In the genomic region with DNA sequence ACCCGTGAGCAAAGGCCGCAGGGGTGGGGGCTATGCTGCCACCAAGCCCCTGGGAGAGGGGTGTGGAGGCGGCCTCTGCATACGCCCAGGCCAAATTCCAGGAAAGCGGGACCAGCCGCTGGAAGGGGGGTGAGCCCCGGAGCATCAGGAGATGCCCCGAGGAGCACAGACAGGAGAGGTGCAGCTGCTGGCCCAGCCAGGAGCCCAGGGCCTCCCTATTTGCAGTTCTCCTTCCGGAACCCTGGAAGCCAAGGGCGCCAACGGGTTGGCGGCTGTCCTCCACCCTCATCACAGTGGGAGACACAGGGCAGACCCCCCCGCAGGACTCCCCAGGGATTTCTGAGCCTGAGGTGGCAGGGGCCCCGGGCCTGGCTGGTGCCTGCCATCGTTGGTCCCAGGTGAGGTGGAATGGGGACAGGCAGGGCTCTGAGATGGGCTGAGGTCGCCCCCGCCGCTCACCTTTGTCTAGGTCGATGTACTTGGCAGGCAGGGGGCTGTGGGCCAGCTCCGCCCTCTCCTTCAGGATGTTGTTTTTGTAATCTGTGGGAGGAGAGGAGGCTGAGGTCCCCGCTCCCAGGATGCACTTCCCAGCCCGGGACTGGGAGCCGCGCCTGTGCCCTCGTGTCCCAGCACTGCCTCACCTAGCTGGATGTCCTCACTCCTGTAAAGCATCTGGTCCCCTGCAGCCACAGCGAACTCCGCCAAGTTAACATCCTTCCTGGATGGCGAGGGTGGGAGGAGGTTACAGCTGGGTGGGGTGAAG, we compare ENCODE assay signal across 11 cellular contexts. TPM values are rescaled to one million over a fixed set of nuclear protein-coding genes. Genes with fewer than 3 reads are reported as not detected.
DNase-seq lines count a peak whose midpoint lies in the region; ATAC-seq and TF ChIP-seq lines count a peak whose summit lies in the region.
"Had no signal": no experiment of that assay in that cellular context is flagged by ENCODE, and none has a peak within 500 bp of the region (broad histone marks: within the 10 kb centered on the region; RNA-seq: fewer than 3 reads in every experiment).

No MANE protein-coding gene starts in this region.

- TF ChIP-seq EP300 in tibial nerve (IDR thresholded peaks at IDR 0.05) (no peak), stomach (IDR thresholded peaks at IDR 0.05) (no peak)

- no peaks in the 10 kb centered on the region for H3K9me3 ChIP-seq in left ventricle myocardium inferior (replicated peaks)
- H3K9me3 ChIP-seq in NT2/D1 (ENCODE audit: insufficient read depth, low read length), result no peaks in the 10 kb centered on the region
- no peaks in the 10 kb centered on the region for H3K9me3 ChIP-seq in iPS-20b (ENCODE audit: insufficient read depth, low read depth, low read length)
- no peaks in the 10 kb centered on the region for H3K9me3 ChIP-seq in tibial nerve
- H3K9me3 ChIP-seq in stomach, result no peaks in the 10 kb centered on the region
- H3K9me3 ChIP-seq: SK-N-SH had no signal

- peak overlapping the region; percentile 8 for H3K4me3 ChIP-seq in left ventricle myocardium inferior
- H3K4me3 ChIP-seq in NT2/D1 (ENCODE audit: insufficient read length, low read depth), result no peak overlapping the region
- H3K4me3 ChIP-seq in iPS-20b (ENCODE audit: low read length), result peak overlapping the region; percentile 59; the same call in 1 of the 2 replicates
- H3K4me3 ChIP-seq in tibial nerve, result peak overlapping the region in 1 of 4 donors; percentile 66
- H3K4me3 ChIP-seq in stomach, result no peak overlapping the region
- H3K4me3 ChIP-seq: GM12878 had no signal

- WGBS in tibial nerve, 2 donors, result 31 to 55% methylated on average over 8 to 11 of the region's 28 CpGs
- WGBS in stomach, 5 donors, result 22 to 41% (median 29%) methylated on average over 20 to 28 of the region's 28 CpGs

- H3K9ac ChIP-seq in NT2/D1 (ENCODE audit: insufficient read length, low read depth) (peak overlapping the region; percentile 32), iPS-20b (ENCODE audit: low read depth, low read length) (peak overlapping the region; percentile 63; the same call in 1 of the 2 replicates)
- H3K9ac ChIP-seq: SK-N-SH had no signal

- TF ChIP-seq CTCF in left ventricle myocardium inferior (IDR thresholded peaks at IDR 0.05; ENCODE audit: borderline replicate concordance) (no peak), tibial nerve (IDR thresholded peaks at IDR 0.05) (no peak), stomach (IDR thresholded peaks at IDR 0.05) (no peak)

- intact Hi-C loops in left ventricle myocardium inferior (cut with micrococcal nuclease), result no loop called here
- intact Hi-C loops in Right ventricle myocardium superior (cut with DNase I), result no loop called here
- intact Hi-C loops in stomach (cut with DNase I; ENCODE audit: low total_unique reads), result no loop called here

- peaks cover 63% of the 10 kb centered on the region for H3K27me3 ChIP-seq in left ventricle myocardium inferior (ENCODE audit: low read depth)
- no peaks in the 10 kb centered on the region for H3K27me3 ChIP-seq in NT2/D1 (ENCODE audit: insufficient read depth, insufficient read length)
- H3K27me3 ChIP-seq in iPS-20b (ENCODE audit: insufficient read depth, low read length), result peaks cover 22% of the 10 kb centered on the region
- no peaks in the 10 kb centered on the region for H3K27me3 ChIP-seq in tibial nerve
- H3K27me3 ChIP-seq in stomach, result peaks cover 0 to 72% (median 48%) of the 10 kb centered on the region in 3 donors

- no peak for ATAC-seq in Right ventricle myocardium superior (ENCODE audit: poor library complexity)
- ATAC-seq in GM21737 (IDR thresholded peaks at IDR 0.05; ENCODE audit: unreplicated experiment), result no peak
- ATAC-seq: GM12878 had no signal

- H3K27ac ChIP-seq in left ventricle myocardium inferior (replicated peaks), result peak overlapping the region; percentile 71
- no peak overlapping the region for H3K27ac ChIP-seq in iPS-20b (ENCODE audit: low read length)
- H3K27ac ChIP-seq in tibial nerve, result peak overlapping the region in 3 of 4 donors; percentile 40 to 91 (median 86)
- H3K27ac ChIP-seq in stomach, result peak overlapping the region in 2 of 5 donors; percentile 64 to 72

- H3K36me3 ChIP-seq in left ventricle myocardium inferior, result no peaks in the 10 kb centered on the region
- H3K36me3 ChIP-seq in NT2/D1 (ENCODE audit: insufficient read depth, insufficient read length, low read length), result peaks cover 29% of the 10 kb centered on the region
- H3K36me3 ChIP-seq in iPS-20b (ENCODE audit: insufficient read depth, low read depth, low read length), result no peaks in the 10 kb centered on the region
- peaks cover 0 to 28% (median 4%) of the 10 kb centered on the region in 3 donors for H3K36me3 ChIP-seq in tibial nerve
- peaks cover 0 to 23% (median 8%) of the 10 kb centered on the region in 4 donors for H3K36me3 ChIP-seq in stomach

- TF ChIP-seq POLR2A in tibial nerve (IDR thresholded peaks at IDR 0.05) (no peak), stomach (IDR thresholded peaks at IDR 0.05) (no peak)

- DNase-seq in left ventricle myocardium inferior (no peak), Right ventricle myocardium superior (no peak), NT2/D1 (ENCODE audit: low read depth, low spot score) (no peak), tibial nerve (ENCODE audit: low spot score in 2 of 2) (no peak), stomach (no peak)
- DNase-seq in stimulated activated CD4-positive, alpha-beta T cell treated with anti-CD3 and anti-CD28 coated beads, Interleukin-2, amount 100 ng/mL, for 24 hours, result no peak
- DNase-seq: activated CD4-positive, alpha-beta T cell treated with anti-CD3 and anti-CD28 coated beads, Interleukin-2, amount 50 U/mL, for 1 hour; SK-N-SH had no signal

- H3K4me1 ChIP-seq in left ventricle myocardium inferior (peaks cover 57% of the 10 kb centered on the region), NT2/D1 (ENCODE audit: insufficient read depth, insufficient read length) (peaks cover 11% of the 10 kb centered on the region), iPS-20b (ENCODE audit: insufficient read depth, low read length) (peaks cover 7% of the 10 kb centered on the region; the same call in 1 of the 2 replicates), tibial nerve (peaks cover 0 to 61% (median 54%) of the 10 kb centered on the region in 4 donors), stomach (peaks cover 54 to 72% (median 67%) of the 10 kb centered on the region in 4 donors)

RNA-seq across cellular contexts. Expression of a gene that starts 4.4 kb away (rescaled TPM):
- total RNA-seq in left ventricle myocardium inferior (93.0 TPM), Right ventricle myocardium superior (126 TPM), tibial nerve (100 to 1,000 TPM; 130 to 191 (median 144) TPM), stomach (100 to 1,000 TPM in 3 of 5 donors, 10 to 100 TPM in 2; 41.3 to 229 (median 143) TPM)
- 10 to 100 TPM; 47.4 to 80.4 (median 64.0) TPM for polyA plus RNA-seq in stomach

RNA-seq across cellular contexts. Expression of a gene that starts 4.8 kb away (rescaled TPM):
- total RNA-seq in left ventricle myocardium inferior, result 20.2 TPM
- total RNA-seq in Right ventricle myocardium superior, result 21.7 TPM
- 100 to 1,000 TPM; 351 to 659 (median 448) TPM for total RNA-seq in tibial nerve
- 100 to 1,000 TPM in 2 of 5 donors, 10 to 100 TPM in 3; 28.8 to 203 (median 65.6) TPM for total RNA-seq in stomach
- 10 to 100 TPM; 23.3 to 33.8 (median 23.6) TPM for polyA plus RNA-seq in stomach

RNA-seq across cellular contexts. Expression of a gene that starts 21.4 kb away (rescaled TPM):
- total RNA-seq in left ventricle myocardium inferior (219 TPM), Right ventricle myocardium superior (271 TPM), tibial nerve (100 to 1,000 TPM in 3 of 4 donors, 10 to 100 TPM in 1; 63.9 to 128 (median 105) TPM), stomach (100 to 1,000 TPM in 3 of 5 donors, 10 to 100 TPM in 2; 50.9 to 146 (median 104) TPM)
- polyA plus RNA-seq in stomach, result 100 to 1,000 TPM; 244 to 281 (median 259) TPM

RNA-seq across cellular contexts. Expression of a gene that starts 22.5 kb away (rescaled TPM):
- total RNA-seq in left ventricle myocardium inferior (0.93 TPM), Right ventricle myocardium superior (0.40 TPM), tibial nerve (1 to 10 TPM in 1 of 4 donors, under 1 TPM in 3; 0.21 to 1.2 (median 0.63) TPM), stomach (10 to 100 TPM in 1 of 5 donors, under 1 TPM in 2, not detected in 2; 0.37 to 11.7 (median 0.43) TPM)
- polyA plus RNA-seq in stomach, result under 1 TPM in 2 of 3 donors, not detected in 1; 0.10 to 0.31 TPM

RNA-seq across cellular contexts. Expression of a gene that starts 29.0 kb away (rescaled TPM):
- total RNA-seq in left ventricle myocardium inferior (99.2 TPM), Right ventricle myocardium superior (113 TPM), tibial nerve (10 to 100 TPM; 12.0 to 24.9 (median 18.8) TPM), stomach (100 to 1,000 TPM in 1 of 5 donors, 10 to 100 TPM in 2, 1 to 10 TPM in 2; 6.6 to 226 (median 12.3) TPM)
- 10 to 100 TPM; 17.3 to 49.1 (median 28.4) TPM for polyA plus RNA-seq in stomach

Comparison
In these comparisons a context has a peak if more than half of its experiments do, and no peak if none do; other contexts are left out.
1. H3K4me3 ChIP-seq: peak in left ventricle myocardium inferior (single experiment) and iPS-20b (single experiment); none in NT2/D1 (single experiment) and stomach (0 of 4).